Comparison of ENCODE assay signal across 1 cellular context in the genomic region with DNA sequence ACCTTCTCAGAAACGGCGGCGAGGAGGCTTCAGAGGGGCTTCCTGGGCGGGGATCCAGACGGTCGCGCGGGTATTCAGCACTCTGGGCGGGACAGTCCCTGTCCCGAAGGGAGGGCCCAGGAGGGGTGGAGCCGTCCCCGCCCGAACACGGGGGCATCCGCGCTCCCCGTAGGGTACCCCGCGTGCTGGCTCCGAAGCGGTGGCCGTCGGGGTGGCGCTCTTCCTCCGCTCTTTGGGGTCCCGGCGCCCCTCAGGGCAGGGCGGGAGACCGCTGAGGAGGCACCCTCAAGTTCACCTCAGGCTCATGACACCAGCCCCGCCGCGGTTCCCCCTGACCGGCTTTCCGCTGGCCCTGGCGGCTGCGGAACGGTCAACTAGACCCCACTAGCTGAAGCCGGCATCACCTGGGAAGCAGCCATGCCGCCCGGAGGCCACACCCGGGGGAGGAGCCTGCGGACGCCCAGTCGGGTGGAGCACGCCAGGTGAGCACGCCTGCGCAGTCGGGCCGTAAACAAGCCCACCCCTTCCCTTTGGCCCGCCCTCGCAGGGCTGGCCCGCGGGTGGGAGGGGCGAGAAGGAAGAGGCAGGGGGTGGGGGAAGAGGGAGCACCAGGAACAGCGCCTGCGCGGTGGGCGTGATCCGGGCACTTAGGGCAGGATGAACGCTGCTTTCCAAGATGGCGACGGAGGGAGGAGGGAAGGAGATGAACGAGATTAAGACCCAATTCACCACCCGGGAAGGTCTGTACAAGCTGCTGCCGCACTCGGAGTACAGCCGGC.
TF ChIP-seq lines count a peak whose summit lies in the region.

A gene with protein sequence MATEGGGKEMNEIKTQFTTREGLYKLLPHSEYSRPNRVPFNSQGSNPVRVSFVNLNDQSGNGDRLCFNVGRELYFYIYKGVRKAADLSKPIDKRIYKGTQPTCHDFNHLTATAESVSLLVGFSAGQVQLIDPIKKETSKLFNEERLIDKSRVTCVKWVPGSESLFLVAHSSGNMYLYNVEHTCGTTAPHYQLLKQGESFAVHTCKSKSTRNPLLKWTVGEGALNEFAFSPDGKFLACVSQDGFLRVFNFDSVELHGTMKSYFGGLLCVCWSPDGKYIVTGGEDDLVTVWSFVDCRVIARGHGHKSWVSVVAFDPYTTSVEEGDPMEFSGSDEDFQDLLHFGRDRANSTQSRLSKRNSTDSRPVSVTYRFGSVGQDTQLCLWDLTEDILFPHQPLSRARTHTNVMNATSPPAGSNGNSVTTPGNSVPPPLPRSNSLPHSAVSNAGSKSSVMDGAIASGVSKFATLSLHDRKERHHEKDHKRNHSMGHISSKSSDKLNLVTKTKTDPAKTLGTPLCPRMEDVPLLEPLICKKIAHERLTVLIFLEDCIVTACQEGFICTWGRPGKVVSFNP (plus strand): TSS at position 650 of the 779 bp plus-strand sequence. CDS start 27 bp downstream, at position 677.

TF ChIP-seq in SK-N-SH, 30 proteins besides CTCF, POLR2A, EP300 and RAD21 (continued from another document):
- TF ChIP-seq REST (IDR thresholded peaks at IDR 0.05; ENCODE audit: low read depth, low read length): 0 out of 2 replicates have a peak, but pooled peaks have one; percentile 17
- TF ChIP-seq GABPA (IDR thresholded peaks at IDR 0.05; ENCODE audit: low read depth): no peak
- peak; percentile 60 for TF ChIP-seq GATA2 (CRISPR knock-in tag; IDR thresholded peaks at IDR 0.05)
- TF ChIP-seq MEF2A (IDR thresholded peaks at IDR 0.05; ENCODE audit: borderline replicate concordance, low read depth): no peak
- no peak for TF ChIP-seq EZH2phosphoT487 (IDR thresholded peaks at IDR 0.05; ENCODE audit: borderline replicate concordance, low read depth)
- TF ChIP-seq, protein P1, sequence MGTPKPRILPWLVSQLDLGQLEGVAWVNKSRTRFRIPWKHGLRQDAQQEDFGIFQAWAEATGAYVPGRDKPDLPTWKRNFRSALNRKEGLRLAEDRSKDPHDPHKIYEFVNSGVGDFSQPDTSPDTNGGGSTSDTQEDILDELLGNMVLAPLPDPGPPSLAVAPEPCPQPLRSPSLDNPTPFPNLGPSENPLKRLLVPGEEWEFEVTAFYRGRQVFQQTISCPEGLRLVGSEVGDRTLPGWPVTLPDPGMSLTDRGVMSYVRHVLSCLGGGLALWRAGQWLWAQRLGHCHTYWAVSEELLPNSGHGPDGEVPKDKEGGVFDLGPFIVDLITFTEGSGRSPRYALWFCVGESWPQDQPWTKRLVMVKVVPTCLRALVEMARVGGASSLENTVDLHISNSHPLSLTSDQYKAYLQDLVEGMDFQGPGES (IDR thresholded peaks at IDR 0.05; ENCODE audit: low read depth, low read length): no peak
- TF ChIP-seq YY1 (IDR thresholded peaks at IDR 0.05; ENCODE audit: low read depth): peak; percentile 94
- TF ChIP-seq MAX (IDR thresholded peaks at IDR 0.05; ENCODE audit: low read depth): 0 out of 2 replicates have a peak, but pooled peaks have one; percentile 24
- no peak for TF ChIP-seq USF1 (IDR thresholded peaks at IDR 0.05; ENCODE audit: borderline replicate concordance, low read depth)
- no peak for TF ChIP-seq SIN3A (IDR thresholded peaks at IDR 0.05; ENCODE audit: borderline replicate concordance, low read depth, low read length)
- TF ChIP-seq ZBTB33 (IDR thresholded peaks at IDR 0.05; ENCODE audit: borderline replicate concordance, low read depth): no peak
- peak; percentile 77; the same call in 1 of the 2 replicates for TF ChIP-seq MXI1 (IDR thresholded peaks at IDR 0.05; ENCODE audit: low read depth, low read length)
TF ChIP-seq in SK-N-SH: peak in this region for 8.
